In genomic region chr6:169109821-169110220, GRCh38 we compare ENCODE assay signal across 22 cellular contexts.
"Had no signal": no experiment of that assay in that cellular context is flagged by ENCODE, and none has a peak within 500 bp of the region (broad histone marks: within the 10 kb centered on the region; RNA-seq: fewer than 3 reads in every experiment).

No MANE protein-coding gene starts in this region.

- H3K27me3 Mint-ChIP-seq: type B pancreatic cell had no signal

- H3K36me3 ChIP-seq: esophagus squamous epithelium, heart left ventricle, neutrophil, suprapubic skin, thyroid gland, vagina had no signal

- H3K27ac ChIP-seq: epithelial cell of prostate, esophagus squamous epithelium, neutrophil, suprapubic skin, thyroid gland, vagina had no signal

- H3K4me3 ChIP-seq: esophagus squamous epithelium, heart left ventricle, suprapubic skin, thyroid gland, vagina had no signal

- H3K27me3 ChIP-seq: esophagus squamous epithelium, heart left ventricle, neutrophil, suprapubic skin, thyroid gland, vagina had no signal

- H3K27ac Mint-ChIP-seq: effector memory CD8-positive, alpha-beta T cell; naive thymus-derived CD4-positive, alpha-beta T cell; stimulated activated effector memory CD8-positive, alpha-beta T cell treated with anti-CD3 and anti-CD28 coated beads, Interleukin-12 subunit alpha, Interleukin-12 subunit beta, amount 100 ng/mL, for 72 hours; type B pancreatic cell had no signal

- H3K36me3 Mint-ChIP-seq: stimulated activated effector memory CD8-positive, alpha-beta T cell treated with anti-CD3 and anti-CD28 coated beads, Interleukin-12 subunit alpha, Interleukin-12 subunit beta, amount 100 ng/mL, for 72 hours; type B pancreatic cell had no signal

- H3K4me3 Mint-ChIP-seq: effector memory CD8-positive, alpha-beta T cell; naive thymus-derived CD4-positive, alpha-beta T cell; stimulated activated effector memory CD8-positive, alpha-beta T cell treated with anti-CD3 and anti-CD28 coated beads, Interleukin-12 subunit alpha, Interleukin-12 subunit beta, amount 100 ng/mL, for 72 hours; type B pancreatic cell had no signal

- H3K9me3 Mint-ChIP-seq: effector memory CD8-positive, alpha-beta T cell; stimulated activated effector memory CD8-positive, alpha-beta T cell treated with anti-CD3 and anti-CD28 coated beads, Interleukin-12 subunit alpha, Interleukin-12 subunit beta, amount 100 ng/mL, for 72 hours; type B pancreatic cell had no signal

- H3K9me3 ChIP-seq: esophagus squamous epithelium, heart left ventricle, neutrophil, suprapubic skin, thyroid gland, vagina had no signal

- H3K4me1 ChIP-seq: esophagus squamous epithelium, heart left ventricle, suprapubic skin, thyroid gland, vagina had no signal

- H3K4me1 Mint-ChIP-seq: stimulated activated effector memory CD8-positive, alpha-beta T cell treated with anti-CD3 and anti-CD28 coated beads, Interleukin-12 subunit alpha, Interleukin-12 subunit beta, amount 100 ng/mL, for 72 hours had no signal

- DNase-seq: effector memory CD8-positive, alpha-beta T cell; esophagus squamous epithelium; foreskin melanocyte; heart left ventricle; hippocampal formation; islet precursor cell; left cardiac atrium; left ventricle myocardium superior; mesendoderm; naive thymus-derived CD4-positive, alpha-beta T cell; posterior cingulate gyrus; right cardiac atrium; stimulated activated CD4-positive, alpha-beta T cell treated with anti-CD3 and anti-CD28 coated beads, Interleukin-4, amount 100 ng/mL, for 1 hour; stimulated activated CD8-positive, alpha-beta memory T cell treated with anti-CD3 and anti-CD28 coated beads, Interleukin-4, amount 100 ng/mL, for 48 hours; stimulated activated naive CD8-positive, alpha-beta T cell treated with anti-CD3 and anti-CD28 coated beads, Interleukin-15, Interleukin-2, amounts not matched to agents 100 U/mL and 50 U/mL, for 24 hours; thyroid gland had no signal
